Comparison of ENCODE assay signal across 1 cellular context in the genomic region with DNA sequence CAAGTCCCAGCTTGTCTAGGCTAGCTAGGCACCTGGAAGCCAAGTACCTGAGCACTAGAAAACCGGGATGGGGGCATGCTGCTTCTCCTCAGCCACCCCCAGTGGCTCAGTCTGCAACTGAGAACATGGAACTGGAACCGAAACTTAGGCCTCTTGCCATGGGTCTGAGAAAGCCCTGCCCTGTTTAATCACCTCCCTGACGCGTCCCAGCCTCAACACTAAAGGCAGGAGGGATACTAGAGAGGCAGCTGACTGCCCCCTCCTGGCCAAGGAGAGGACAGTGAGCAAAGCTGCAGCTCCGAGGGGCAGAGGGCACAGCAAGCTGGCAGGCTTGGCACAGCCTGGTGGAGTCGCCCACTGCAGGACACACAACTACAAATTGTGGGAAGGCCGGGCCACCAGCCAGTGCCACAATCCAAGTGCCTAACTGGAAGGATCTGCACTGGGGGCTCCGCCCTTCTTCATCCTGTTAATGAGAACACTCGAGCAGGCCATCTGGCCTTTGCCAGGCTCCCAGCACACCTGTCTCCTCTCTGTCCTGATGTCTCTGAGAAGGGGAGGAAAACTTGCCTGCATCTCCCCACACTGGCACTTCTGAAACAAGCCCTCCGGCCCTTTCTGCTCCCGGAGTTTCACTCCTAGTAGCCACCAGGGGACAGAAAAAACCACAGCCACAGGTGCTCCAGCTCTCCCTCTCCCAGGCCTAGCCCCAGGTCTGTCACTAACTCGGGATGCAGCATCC.
TF ChIP-seq lines count a peak whose summit lies in the region.

No MANE protein-coding gene starts in this region.

TF ChIP-seq in WTC11, 78 proteins besides CTCF, POLR2A, EP300 and RAD21 (continued from another document and continues in another):
- peak; percentile 62; the same call in 1 of the 2 replicates for TF ChIP-seq FOXP1 (CRISPR knock-in tag; IDR thresholded peaks at IDR 0.05; ENCODE audit: borderline replicate concordance)
- TF ChIP-seq, protein P1, sequence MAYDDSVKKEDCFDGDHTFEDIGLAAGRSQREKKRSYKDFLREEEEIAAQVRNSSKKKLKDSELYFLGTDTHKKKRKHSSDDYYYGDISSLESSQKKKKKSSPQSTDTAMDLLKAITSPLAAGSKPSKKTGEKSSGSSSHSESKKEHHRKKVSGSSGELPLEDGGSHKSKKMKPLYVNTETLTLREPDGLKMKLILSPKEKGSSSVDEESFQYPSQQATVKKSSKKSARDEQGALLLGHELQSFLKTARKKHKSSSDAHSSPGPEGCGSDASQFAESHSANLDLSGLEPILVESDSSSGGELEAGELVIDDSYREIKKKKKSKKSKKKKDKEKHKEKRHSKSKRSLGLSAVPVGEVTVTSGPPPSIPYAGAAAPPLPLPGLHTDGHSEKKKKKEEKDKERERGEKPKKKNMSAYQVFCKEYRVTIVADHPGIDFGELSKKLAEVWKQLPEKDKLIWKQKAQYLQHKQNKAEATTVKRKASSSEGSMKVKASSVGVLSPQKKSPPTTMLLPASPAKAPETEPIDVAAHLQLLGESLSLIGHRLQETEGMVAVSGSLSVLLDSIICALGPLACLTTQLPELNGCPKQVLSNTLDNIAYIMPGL (CRISPR knock-in tag; IDR thresholded peaks at IDR 0.05) = no peak
- TF ChIP-seq NR3C1 (CRISPR knock-in tag; conservative IDR thresholded peaks at IDR 0.05; ENCODE audit: low read depth) = no peak
- no peak for TF ChIP-seq MXD4 (CRISPR knock-in tag; IDR thresholded peaks at IDR 0.05; ENCODE audit: borderline replicate concordance)
- TF ChIP-seq, protein P2, sequence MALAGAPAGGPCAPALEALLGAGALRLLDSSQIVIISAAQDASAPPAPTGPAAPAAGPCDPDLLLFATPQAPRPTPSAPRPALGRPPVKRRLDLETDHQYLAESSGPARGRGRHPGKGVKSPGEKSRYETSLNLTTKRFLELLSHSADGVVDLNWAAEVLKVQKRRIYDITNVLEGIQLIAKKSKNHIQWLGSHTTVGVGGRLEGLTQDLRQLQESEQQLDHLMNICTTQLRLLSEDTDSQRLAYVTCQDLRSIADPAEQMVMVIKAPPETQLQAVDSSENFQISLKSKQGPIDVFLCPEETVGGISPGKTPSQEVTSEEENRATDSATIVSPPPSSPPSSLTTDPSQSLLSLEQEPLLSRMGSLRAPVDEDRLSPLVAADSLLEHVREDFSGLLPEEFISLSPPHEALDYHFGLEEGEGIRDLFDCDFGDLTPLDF (CRISPR knock-in tag; IDR thresholded peaks at IDR 0.05) = no peak
- TF ChIP-seq, protein P3, sequence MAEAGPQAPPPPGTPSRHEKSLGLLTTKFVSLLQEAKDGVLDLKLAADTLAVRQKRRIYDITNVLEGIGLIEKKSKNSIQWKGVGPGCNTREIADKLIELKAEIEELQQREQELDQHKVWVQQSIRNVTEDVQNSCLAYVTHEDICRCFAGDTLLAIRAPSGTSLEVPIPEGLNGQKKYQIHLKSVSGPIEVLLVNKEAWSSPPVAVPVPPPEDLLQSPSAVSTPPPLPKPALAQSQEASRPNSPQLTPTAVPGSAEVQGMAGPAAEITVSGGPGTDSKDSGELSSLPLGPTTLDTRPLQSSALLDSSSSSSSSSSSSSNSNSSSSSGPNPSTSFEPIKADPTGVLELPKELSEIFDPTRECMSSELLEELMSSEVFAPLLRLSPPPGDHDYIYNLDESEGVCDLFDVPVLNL (CRISPR knock-in tag; IDR thresholded peaks at IDR 0.05; ENCODE audit: borderline replicate concordance, low read depth) = no peak
- TF ChIP-seq, protein P4, sequence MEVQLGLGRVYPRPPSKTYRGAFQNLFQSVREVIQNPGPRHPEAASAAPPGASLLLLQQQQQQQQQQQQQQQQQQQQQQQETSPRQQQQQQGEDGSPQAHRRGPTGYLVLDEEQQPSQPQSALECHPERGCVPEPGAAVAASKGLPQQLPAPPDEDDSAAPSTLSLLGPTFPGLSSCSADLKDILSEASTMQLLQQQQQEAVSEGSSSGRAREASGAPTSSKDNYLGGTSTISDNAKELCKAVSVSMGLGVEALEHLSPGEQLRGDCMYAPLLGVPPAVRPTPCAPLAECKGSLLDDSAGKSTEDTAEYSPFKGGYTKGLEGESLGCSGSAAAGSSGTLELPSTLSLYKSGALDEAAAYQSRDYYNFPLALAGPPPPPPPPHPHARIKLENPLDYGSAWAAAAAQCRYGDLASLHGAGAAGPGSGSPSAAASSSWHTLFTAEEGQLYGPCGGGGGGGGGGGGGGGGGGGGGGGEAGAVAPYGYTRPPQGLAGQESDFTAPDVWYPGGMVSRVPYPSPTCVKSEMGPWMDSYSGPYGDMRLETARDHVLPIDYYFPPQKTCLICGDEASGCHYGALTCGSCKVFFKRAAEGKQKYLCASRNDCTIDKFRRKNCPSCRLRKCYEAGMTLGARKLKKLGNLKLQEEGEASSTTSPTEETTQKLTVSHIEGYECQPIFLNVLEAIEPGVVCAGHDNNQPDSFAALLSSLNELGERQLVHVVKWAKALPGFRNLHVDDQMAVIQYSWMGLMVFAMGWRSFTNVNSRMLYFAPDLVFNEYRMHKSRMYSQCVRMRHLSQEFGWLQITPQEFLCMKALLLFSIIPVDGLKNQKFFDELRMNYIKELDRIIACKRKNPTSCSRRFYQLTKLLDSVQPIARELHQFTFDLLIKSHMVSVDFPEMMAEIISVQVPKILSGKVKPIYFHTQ (CRISPR knock-in tag; IDR thresholded peaks at IDR 0.05) = no peak
- no peak for TF ChIP-seq ZNF219 (CRISPR knock-in tag; IDR thresholded peaks at IDR 0.05; ENCODE audit: borderline replicate concordance)
- no peak for TF ChIP-seq PRRX2 (CRISPR knock-in tag; IDR thresholded peaks at IDR 0.05)
- no peak for TF ChIP-seq NFYB (CRISPR knock-in tag; conservative IDR thresholded peaks at IDR 0.05; ENCODE audit: low read depth)
- no peak for TF ChIP-seq NR2C2 (CRISPR knock-in tag; IDR thresholded peaks at IDR 0.05)
- TF ChIP-seq ZBTB21 (CRISPR knock-in tag; IDR thresholded peaks at IDR 0.05; ENCODE audit: borderline replicate concordance) = no peak
- no peak for TF ChIP-seq CREM (CRISPR knock-in tag; IDR thresholded peaks at IDR 0.05)
- TF ChIP-seq, protein P5, sequence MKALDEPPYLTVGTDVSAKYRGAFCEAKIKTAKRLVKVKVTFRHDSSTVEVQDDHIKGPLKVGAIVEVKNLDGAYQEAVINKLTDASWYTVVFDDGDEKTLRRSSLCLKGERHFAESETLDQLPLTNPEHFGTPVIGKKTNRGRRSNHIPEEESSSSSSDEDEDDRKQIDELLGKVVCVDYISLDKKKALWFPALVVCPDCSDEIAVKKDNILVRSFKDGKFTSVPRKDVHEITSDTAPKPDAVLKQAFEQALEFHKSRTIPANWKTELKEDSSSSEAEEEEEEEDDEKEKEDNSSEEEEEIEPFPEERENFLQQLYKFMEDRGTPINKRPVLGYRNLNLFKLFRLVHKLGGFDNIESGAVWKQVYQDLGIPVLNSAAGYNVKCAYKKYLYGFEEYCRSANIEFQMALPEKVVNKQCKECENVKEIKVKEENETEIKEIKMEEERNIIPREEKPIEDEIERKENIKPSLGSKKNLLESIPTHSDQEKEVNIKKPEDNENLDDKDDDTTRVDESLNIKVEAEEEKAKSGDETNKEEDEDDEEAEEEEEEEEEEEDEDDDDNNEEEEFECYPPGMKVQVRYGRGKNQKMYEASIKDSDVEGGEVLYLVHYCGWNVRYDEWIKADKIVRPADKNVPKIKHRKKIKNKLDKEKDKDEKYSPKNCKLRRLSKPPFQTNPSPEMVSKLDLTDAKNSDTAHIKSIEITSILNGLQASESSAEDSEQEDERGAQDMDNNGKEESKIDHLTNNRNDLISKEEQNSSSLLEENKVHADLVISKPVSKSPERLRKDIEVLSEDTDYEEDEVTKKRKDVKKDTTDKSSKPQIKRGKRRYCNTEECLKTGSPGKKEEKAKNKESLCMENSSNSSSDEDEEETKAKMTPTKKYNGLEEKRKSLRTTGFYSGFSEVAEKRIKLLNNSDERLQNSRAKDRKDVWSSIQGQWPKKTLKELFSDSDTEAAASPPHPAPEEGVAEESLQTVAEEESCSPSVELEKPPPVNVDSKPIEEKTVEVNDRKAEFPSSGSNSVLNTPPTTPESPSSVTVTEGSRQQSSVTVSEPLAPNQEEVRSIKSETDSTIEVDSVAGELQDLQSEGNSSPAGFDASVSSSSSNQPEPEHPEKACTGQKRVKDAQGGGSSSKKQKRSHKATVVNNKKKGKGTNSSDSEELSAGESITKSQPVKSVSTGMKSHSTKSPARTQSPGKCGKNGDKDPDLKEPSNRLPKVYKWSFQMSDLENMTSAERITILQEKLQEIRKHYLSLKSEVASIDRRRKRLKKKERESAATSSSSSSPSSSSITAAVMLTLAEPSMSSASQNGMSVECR (CRISPR knock-in tag; IDR thresholded peaks at IDR 0.05; ENCODE audit: borderline replicate concordance) = no peak
- TF ChIP-seq, protein P6, sequence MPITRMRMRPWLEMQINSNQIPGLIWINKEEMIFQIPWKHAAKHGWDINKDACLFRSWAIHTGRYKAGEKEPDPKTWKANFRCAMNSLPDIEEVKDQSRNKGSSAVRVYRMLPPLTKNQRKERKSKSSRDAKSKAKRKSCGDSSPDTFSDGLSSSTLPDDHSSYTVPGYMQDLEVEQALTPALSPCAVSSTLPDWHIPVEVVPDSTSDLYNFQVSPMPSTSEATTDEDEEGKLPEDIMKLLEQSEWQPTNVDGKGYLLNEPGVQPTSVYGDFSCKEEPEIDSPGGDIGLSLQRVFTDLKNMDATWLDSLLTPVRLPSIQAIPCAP (CRISPR knock-in tag; IDR thresholded peaks at IDR 0.05) = no peak
- TF ChIP-seq, protein P7, sequence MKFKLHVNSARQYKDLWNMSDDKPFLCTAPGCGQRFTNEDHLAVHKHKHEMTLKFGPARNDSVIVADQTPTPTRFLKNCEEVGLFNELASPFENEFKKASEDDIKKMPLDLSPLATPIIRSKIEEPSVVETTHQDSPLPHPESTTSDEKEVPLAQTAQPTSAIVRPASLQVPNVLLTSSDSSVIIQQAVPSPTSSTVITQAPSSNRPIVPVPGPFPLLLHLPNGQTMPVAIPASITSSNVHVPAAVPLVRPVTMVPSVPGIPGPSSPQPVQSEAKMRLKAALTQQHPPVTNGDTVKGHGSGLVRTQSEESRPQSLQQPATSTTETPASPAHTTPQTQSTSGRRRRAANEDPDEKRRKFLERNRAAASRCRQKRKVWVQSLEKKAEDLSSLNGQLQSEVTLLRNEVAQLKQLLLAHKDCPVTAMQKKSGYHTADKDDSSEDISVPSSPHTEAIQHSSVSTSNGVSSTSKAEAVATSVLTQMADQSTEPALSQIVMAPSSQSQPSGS (CRISPR knock-in tag; IDR thresholded peaks at IDR 0.05; ENCODE audit: borderline replicate concordance, low read depth) = no peak
- TF ChIP-seq ZNF121 (CRISPR knock-in tag; IDR thresholded peaks at IDR 0.05) = peak; percentile 50; the same call in 1 of the 2 replicates
- TF ChIP-seq ETV6 (CRISPR knock-in tag; IDR thresholded peaks at IDR 0.05) = peak; percentile 28; the same call in 1 of the 2 replicates
- TF ChIP-seq NR1H2 (CRISPR knock-in tag; IDR thresholded peaks at IDR 0.05) = no peak
- TF ChIP-seq, protein P8, sequence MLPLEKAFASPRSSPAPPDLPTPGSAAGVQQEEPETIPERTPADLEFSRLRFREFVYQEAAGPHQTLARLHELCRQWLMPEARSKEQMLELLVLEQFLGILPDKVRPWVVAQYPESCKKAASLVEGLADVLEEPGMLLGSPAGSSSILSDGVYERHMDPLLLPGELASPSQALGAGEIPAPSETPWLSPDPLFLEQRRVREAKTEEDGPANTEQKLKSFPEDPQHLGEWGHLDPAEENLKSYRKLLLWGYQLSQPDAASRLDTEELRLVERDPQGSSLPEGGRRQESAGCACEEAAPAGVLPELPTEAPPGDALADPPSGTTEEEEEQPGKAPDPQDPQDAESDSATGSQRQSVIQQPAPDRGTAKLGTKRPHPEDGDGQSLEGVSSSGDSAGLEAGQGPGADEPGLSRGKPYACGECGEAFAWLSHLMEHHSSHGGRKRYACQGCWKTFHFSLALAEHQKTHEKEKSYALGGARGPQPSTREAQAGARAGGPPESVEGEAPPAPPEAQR (CRISPR knock-in tag; IDR thresholded peaks at IDR 0.05) = no peak
- TF ChIP-seq, protein P9, sequence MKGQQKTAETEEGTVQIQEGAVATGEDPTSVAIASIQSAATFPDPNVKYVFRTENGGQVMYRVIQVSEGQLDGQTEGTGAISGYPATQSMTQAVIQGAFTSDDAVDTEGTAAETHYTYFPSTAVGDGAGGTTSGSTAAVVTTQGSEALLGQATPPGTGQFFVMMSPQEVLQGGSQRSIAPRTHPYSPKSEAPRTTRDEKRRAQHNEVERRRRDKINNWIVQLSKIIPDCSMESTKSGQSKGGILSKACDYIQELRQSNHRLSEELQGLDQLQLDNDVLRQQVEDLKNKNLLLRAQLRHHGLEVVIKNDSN (CRISPR knock-in tag; IDR thresholded peaks at IDR 0.05) = no peak
- TF ChIP-seq, protein P10, sequence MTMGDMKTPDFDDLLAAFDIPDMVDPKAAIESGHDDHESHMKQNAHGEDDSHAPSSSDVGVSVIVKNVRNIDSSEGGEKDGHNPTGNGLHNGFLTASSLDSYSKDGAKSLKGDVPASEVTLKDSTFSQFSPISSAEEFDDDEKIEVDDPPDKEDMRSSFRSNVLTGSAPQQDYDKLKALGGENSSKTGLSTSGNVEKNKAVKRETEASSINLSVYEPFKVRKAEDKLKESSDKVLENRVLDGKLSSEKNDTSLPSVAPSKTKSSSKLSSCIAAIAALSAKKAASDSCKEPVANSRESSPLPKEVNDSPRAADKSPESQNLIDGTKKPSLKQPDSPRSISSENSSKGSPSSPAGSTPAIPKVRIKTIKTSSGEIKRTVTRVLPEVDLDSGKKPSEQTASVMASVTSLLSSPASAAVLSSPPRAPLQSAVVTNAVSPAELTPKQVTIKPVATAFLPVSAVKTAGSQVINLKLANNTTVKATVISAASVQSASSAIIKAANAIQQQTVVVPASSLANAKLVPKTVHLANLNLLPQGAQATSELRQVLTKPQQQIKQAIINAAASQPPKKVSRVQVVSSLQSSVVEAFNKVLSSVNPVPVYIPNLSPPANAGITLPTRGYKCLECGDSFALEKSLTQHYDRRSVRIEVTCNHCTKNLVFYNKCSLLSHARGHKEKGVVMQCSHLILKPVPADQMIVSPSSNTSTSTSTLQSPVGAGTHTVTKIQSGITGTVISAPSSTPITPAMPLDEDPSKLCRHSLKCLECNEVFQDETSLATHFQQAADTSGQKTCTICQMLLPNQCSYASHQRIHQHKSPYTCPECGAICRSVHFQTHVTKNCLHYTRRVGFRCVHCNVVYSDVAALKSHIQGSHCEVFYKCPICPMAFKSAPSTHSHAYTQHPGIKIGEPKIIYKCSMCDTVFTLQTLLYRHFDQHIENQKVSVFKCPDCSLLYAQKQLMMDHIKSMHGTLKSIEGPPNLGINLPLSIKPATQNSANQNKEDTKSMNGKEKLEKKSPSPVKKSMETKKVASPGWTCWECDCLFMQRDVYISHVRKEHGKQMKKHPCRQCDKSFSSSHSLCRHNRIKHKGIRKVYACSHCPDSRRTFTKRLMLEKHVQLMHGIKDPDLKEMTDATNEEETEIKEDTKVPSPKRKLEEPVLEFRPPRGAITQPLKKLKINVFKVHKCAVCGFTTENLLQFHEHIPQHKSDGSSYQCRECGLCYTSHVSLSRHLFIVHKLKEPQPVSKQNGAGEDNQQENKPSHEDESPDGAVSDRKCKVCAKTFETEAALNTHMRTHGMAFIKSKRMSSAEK (CRISPR knock-in tag; IDR thresholded peaks at IDR 0.05; ENCODE audit: borderline replicate concordance) = no peak
- TF ChIP-seq IRF2 (CRISPR knock-in tag; IDR thresholded peaks at IDR 0.05; ENCODE audit: borderline replicate concordance, low read depth) = no peak
- TF ChIP-seq RORB (CRISPR knock-in tag; IDR thresholded peaks at IDR 0.05) = no peak
